Comparison of ENCODE assay signal across 12 cellular contexts in genomic region chr6:37525460-37526357, GRCh38. TPM values are rescaled to one million over a fixed set of nuclear protein-coding genes. Genes with fewer than 3 reads are reported as not detected.
DNase-seq lines count a peak whose midpoint lies in the region; ATAC-seq and TF ChIP-seq lines count a peak whose summit lies in the region.
"Had no signal": no experiment of that assay in that cellular context is flagged by ENCODE, and none has a peak within 500 bp of the region (broad histone marks: within the 10 kb centered on the region; RNA-seq: fewer than 3 reads in every experiment).

No MANE protein-coding gene starts in this region.

- H3K27ac ChIP-seq in brain microvascular endothelial cell: no peak overlapping the region
- H3K27ac ChIP-seq: heart right ventricle had no signal

- H3K4me3 Mint-ChIP-seq in activated CD4-positive, alpha-beta T cell treated with anti-CD3 and anti-CD28 coated beads for 36 hours: no peak overlapping the region
- H3K4me3 Mint-ChIP-seq: stimulated activated memory B cell treated with anti-CD40 and anti-IgM and Interleukin-4, amounts not matched to agents 10 μg/mL and 1 μg/mL and 100 μg/mL, for 72 hours; T-cell had no signal

- H3K27ac Mint-ChIP-seq in activated CD4-positive, alpha-beta T cell treated with anti-CD3 and anti-CD28 coated beads for 36 hours: no peak overlapping the region
- H3K27ac Mint-ChIP-seq: stimulated activated memory B cell treated with anti-CD40 and anti-IgM and Interleukin-4, amounts not matched to agents 10 μg/mL and 1 μg/mL and 100 μg/mL, for 72 hours had no signal

- no peak overlapping the region for H3K4me3 ChIP-seq in brain microvascular endothelial cell (ENCODE audit: low read depth, low read length)
- H3K4me3 ChIP-seq: heart right ventricle had no signal

- DNase-seq in activated CD4-positive, alpha-beta T cell treated with anti-CD3 and anti-CD28 coated beads for 36 hours: peak; percentile 38
- DNase-seq in activated CD4-positive, alpha-beta T cell treated with anti-CD3 and anti-CD28 coated beads for 4 hours: no peak
- DNase-seq in NCI-H1694 (lab: John Stamatoyannopoulos, UW) (peak; percentile 82), brain microvascular endothelial cell (peak; percentile 34), myocyte (ENCODE audit: low read depth) (peak; percentile 63), amygdala (lab: John Stamatoyannopoulos, UW) (no peak)
- DNase-seq: heart right ventricle, NCI-H748 treated with DMSO at 0.1 percent for 48 hours had no signal

- H3K27me3 ChIP-seq in brain microvascular endothelial cell (replicated peaks): peaks cover 2% of the 10 kb centered on the region

- H3K27me3 Mint-ChIP-seq in activated CD4-positive, alpha-beta T cell treated with anti-CD3 and anti-CD28 coated beads for 36 hours: no peaks in the 10 kb centered on the region
- H3K27me3 Mint-ChIP-seq: stimulated activated memory B cell treated with anti-CD40 and anti-IgM and Interleukin-4, amounts not matched to agents 10 μg/mL and 1 μg/mL and 100 μg/mL, for 72 hours; T-cell had no signal

- CTCF ChIA-PET in activated CD4-positive, alpha-beta T cell treated with anti-CD3 and anti-CD28 coated beads for 36 hours (lab: Charles Lee): interaction anchor here (0.9 to 1.4 kb wide), 2 partner anchors 17 to 41 kb away, joined by 3 to 5 read pairs; no protein-coding TSS in a partner anchor

- intact Hi-C loops in activated CD4-positive, alpha-beta T cell treated with anti-CD3 and anti-CD28 coated beads for 36 hours (cut with DNase I, micrococcal nuclease): no loop called here

- TF ChIP-seq CTCF in brain microvascular endothelial cell (IDR thresholded peaks at IDR 0.05; ENCODE audit: low read depth, low read length, missing control alignments): no peak

- POLR2A ChIA-PET in activated CD4-positive, alpha-beta T cell treated with anti-CD3 and anti-CD28 coated beads for 36 hours (lab: Charles Lee): no interaction called here

- in situ Hi-C loops in brain microvascular endothelial cell (cut with HindIII; ENCODE audit: low pct_ligation_motif_present, low sequenced_read_pairs): no loop called here

- H3K36me3 Mint-ChIP-seq in activated CD4-positive, alpha-beta T cell treated with anti-CD3 and anti-CD28 coated beads for 36 hours (ENCODE audit: low read depth): no peaks in the 10 kb centered on the region
- H3K36me3 Mint-ChIP-seq: stimulated activated memory B cell treated with anti-CD40 and anti-IgM and Interleukin-4, amounts not matched to agents 10 μg/mL and 1 μg/mL and 100 μg/mL, for 72 hours had no signal

- peaks cover 49% of the 10 kb centered on the region for H3K4me1 Mint-ChIP-seq in activated CD4-positive, alpha-beta T cell treated with anti-CD3 and anti-CD28 coated beads for 36 hours

- H3K36me3 ChIP-seq in brain microvascular endothelial cell (replicated peaks): no peaks in the 10 kb centered on the region
- H3K36me3 ChIP-seq: heart right ventricle had no signal

- ATAC-seq in activated CD4-positive, alpha-beta T cell treated with anti-CD3 and anti-CD28 coated beads for 36 hours: no peak
- ATAC-seq in GM18517 (IDR thresholded peaks at IDR 0.05; ENCODE audit: unreplicated experiment) (no peak), HG02571 (IDR thresholded peaks at IDR 0.05; ENCODE audit: unreplicated experiment) (no peak)
- ATAC-seq: stimulated activated memory B cell treated with anti-CD40 and anti-IgM and Interleukin-4, amounts not matched to agents 10 μg/mL and 1 μg/mL and 100 μg/mL, for 72 hours; T-cell had no signal

- H3K9me3 Mint-ChIP-seq in activated CD4-positive, alpha-beta T cell treated with anti-CD3 and anti-CD28 coated beads for 36 hours (ENCODE audit: low read depth): no peaks in the 10 kb centered on the region
- H3K9me3 Mint-ChIP-seq: stimulated activated memory B cell treated with anti-CD40 and anti-IgM and Interleukin-4, amounts not matched to agents 10 μg/mL and 1 μg/mL and 100 μg/mL, for 72 hours; T-cell had no signal

RNA-seq across cellular contexts. Expression of gene CCDC167, which starts 26.0 kb away (rescaled TPM):
- 10 to 100 TPM; 55.3 to 60.3 TPM for total RNA-seq in activated CD4-positive, alpha-beta T cell treated with anti-CD3 and anti-CD28 coated beads for 36 hours
- 42.4 and 45.9 TPM in 2 replicates for total RNA-seq in myocyte
- 56.6 TPM for polyA plus RNA-seq in myocyte (2012)

Comparison
In these comparisons a context has a peak if more than half of its experiments do, and no peak if none do; other contexts are left out.
1. DNase-seq: peak in activated CD4-positive, alpha-beta T cell treated with anti-CD3 and anti-CD28 coated beads for 36 hours (single experiment), NCI-H1694 (single experiment), brain microvascular endothelial cell (single experiment) and myocyte (single experiment); none in activated CD4-positive, alpha-beta T cell treated with anti-CD3 and anti-CD28 coated beads for 4 hours (0 of 2) and amygdala (0 of 56).